29 cellular contexts compared by ENCODE assay signal in genomic region chr18:78765637-78766281, GRCh38.
"Had no signal": no experiment of that assay in that cellular context is flagged by ENCODE, and none has a peak within 500 bp of the region (broad histone marks: within the 10 kb centered on the region; RNA-seq: fewer than 3 reads in every experiment).

No MANE protein-coding gene starts in this region.

- H3K27ac ChIP-seq: dorsolateral prefrontal cortex, esophagus muscularis mucosa, foreskin keratinocyte, gastroesophageal sphincter, heart left ventricle, pancreas, suprapubic skin, transverse colon, upper lobe of right lung, vagina had no signal

- H3K9me3 ChIP-seq: esophagus muscularis mucosa, gastroesophageal sphincter, pancreas, suprapubic skin, transverse colon, upper lobe of right lung, vagina had no signal

- H3K4me2 ChIP-seq: smooth muscle cell had no signal

- H3K4me3 Mint-ChIP-seq: naive thymus-derived CD8-positive, alpha-beta T cell; nephron progenitor cell; stimulated activated naive CD8-positive, alpha-beta T cell treated with anti-CD3 and anti-CD28 coated beads, Interleukin-15, amount 100 ng/mL, for 72 hours had no signal

- H3K27ac Mint-ChIP-seq: naive thymus-derived CD8-positive, alpha-beta T cell; nephron progenitor cell; progenitor cell of endocrine pancreas; stimulated activated naive CD8-positive, alpha-beta T cell treated with anti-CD3 and anti-CD28 coated beads, Interleukin-15, amount 100 ng/mL, for 72 hours had no signal

- H3K4me1 ChIP-seq: esophagus muscularis mucosa, foreskin keratinocyte, gastroesophageal sphincter, heart left ventricle, suprapubic skin, transverse colon, upper lobe of right lung, vagina had no signal

- H3K4me3 ChIP-seq: dorsolateral prefrontal cortex, esophagus muscularis mucosa, gastroesophageal sphincter, heart left ventricle, pancreas, smooth muscle cell, suprapubic skin, transverse colon, upper lobe of right lung, vagina had no signal

- ATAC-seq: foreskin keratinocyte; gastroesophageal sphincter; heart left ventricle; left cardiac atrium; naive thymus-derived CD8-positive, alpha-beta T cell; pancreas; sciatic nerve; stimulated activated naive CD8-positive, alpha-beta T cell treated with anti-CD3 and anti-CD28 coated beads, Interleukin-15, amount 100 ng/mL, for 72 hours; upper lobe of right lung had no signal

- DNase-seq: effector memory CD4-positive, alpha-beta T cell; foreskin keratinocyte; hippocampal formation; left cardiac atrium; mesenchymal stem cell; midbrain; naive thymus-derived CD8-positive, alpha-beta T cell; nephron progenitor cell; occipital lobe; stimulated activated CD4-positive, alpha-beta T cell treated with anti-CD3 and anti-CD28 coated beads, Interleukin-12 subunit alpha, Interleukin-12 subunit beta, amount 100 ng/mL, for 4 hours; stimulated activated CD4-positive, alpha-beta T cell treated with anti-CD3 and anti-CD28 coated beads, Interleukin-1b, Interleukin-23, amount 100 ng/mL, for 48 hours; stimulated activated CD4-positive, alpha-beta T cell treated with anti-CD3 and anti-CD28 coated beads, Interleukin-4, amount 100 ng/mL, for 1 hour; stimulated activated CD8-positive, alpha-beta memory T cell treated with anti-CD3 and anti-CD28 coated beads, Interleukin-4, amount 100 ng/mL, for 48 hours; stimulated activated naive CD4-positive, alpha-beta T cell; stimulated activated naive CD8-positive, alpha-beta T cell treated with anti-CD3 and anti-CD28 coated beads, Interleukin-15, amount 100 ng/mL, for 72 hours; transverse colon had no signal

- H3K36me3 ChIP-seq: esophagus muscularis mucosa, gastroesophageal sphincter, heart left ventricle, pancreas, suprapubic skin, transverse colon, upper lobe of right lung, vagina had no signal

- FAIRE-seq: endothelial cell of umbilical vein, islet of Langerhans, pancreas had no signal

- H3K27me3 ChIP-seq: foreskin keratinocyte, transverse colon, vagina had no signal

- H3K4me1 Mint-ChIP-seq: naive thymus-derived CD8-positive, alpha-beta T cell; stimulated activated naive CD8-positive, alpha-beta T cell treated with anti-CD3 and anti-CD28 coated beads, Interleukin-15, amount 100 ng/mL, for 72 hours had no signal

- H3K36me3 Mint-ChIP-seq: naive thymus-derived CD8-positive, alpha-beta T cell had no signal
